Comparison of ENCODE assay signal across 1 cellular context in genomic region chr12:50598321-50598862, GRCh38.
TF ChIP-seq lines count a peak whose summit lies in the region.

No MANE protein-coding gene starts in this region.

TF ChIP-seq in SK-N-SH, 30 proteins besides CTCF, POLR2A, EP300 and RAD21 (continued from another document):
- no peak for TF ChIP-seq PBX3 (IDR thresholded peaks at IDR 0.05)
